2 cellular contexts compared by ENCODE assay signal in genomic region chr2:101357386-101357785, GRCh38.
TF ChIP-seq lines count a peak whose summit lies in the region.

No MANE protein-coding gene starts in this region.

TF ChIP-seq in IMR-90, 13 proteins besides CTCF, POLR2A, EP300 and RAD21:
- TF ChIP-seq MAFK (IDR thresholded peaks at IDR 0.05; ENCODE audit: low read depth, low read length): no peak
- TF ChIP-seq ELK1 (IDR thresholded peaks at IDR 0.05; ENCODE audit: borderline replicate concordance, low read depth, low read length): no peak
- TF ChIP-seq MAZ (IDR thresholded peaks at IDR 0.05; ENCODE audit: borderline replicate concordance, low read depth, low read length): no peak
- no peak for TF ChIP-seq RFX5 (IDR thresholded peaks at IDR 0.05; ENCODE audit: low read depth, low read length)
- TF ChIP-seq USF2 (IDR thresholded peaks at IDR 0.05; ENCODE audit: low read depth, low read length): no peak
- TF ChIP-seq CEBPB (IDR thresholded peaks at IDR 0.05; ENCODE audit: low read depth, low read length): no peak
- TF ChIP-seq RCOR1 (IDR thresholded peaks at IDR 0.05; ENCODE audit: insufficient replicate concordance, low read length): no peak
- no peak for TF ChIP-seq NFE2L2 (IDR thresholded peaks at IDR 0.05; ENCODE audit: low read depth, low read length)
- no peak for TF ChIP-seq CHD1 (IDR thresholded peaks at IDR 0.05; ENCODE audit: low read depth, low read length)
- no peak for TF ChIP-seq FOS (IDR thresholded peaks at IDR 0.05; ENCODE audit: low read depth, low read length)
- TF ChIP-seq BHLHE40 (IDR thresholded peaks at IDR 0.05; ENCODE audit: low read depth, low read length): no peak
- no peak for TF ChIP-seq SMC3 (IDR thresholded peaks at IDR 0.05; ENCODE audit: low read depth, low read length)
- TF ChIP-seq MXI1 (IDR thresholded peaks at IDR 0.05; ENCODE audit: borderline replicate concordance, low read depth, low read length): no peak

TF ChIP-seq in H1, 55 proteins besides CTCF, POLR2A, EP300 and RAD21:
- TF ChIP-seq GABPA (IDR thresholded peaks at IDR 0.05; ENCODE audit: borderline replicate concordance, insufficient read depth, low read length) (no peak), CEBPB (IDR thresholded peaks at IDR 0.05; ENCODE audit: low read depth, low read length) (no peak), BACH1 (IDR thresholded peaks at IDR 0.05; ENCODE audit: low read length) (no peak), TBP (IDR thresholded peaks at IDR 0.05; ENCODE audit: low read depth, low read length) (no peak), RNF2 (IDR thresholded peaks at IDR 0.05; ENCODE audit: borderline replicate concordance, low read depth, low read length, missing control alignments, poor library complexity, severe bottlenecking) (no peak), SIRT6 (IDR thresholded peaks at IDR 0.05; ENCODE audit: low read length) (no peak), CBX8 (IDR thresholded peaks at IDR 0.05; ENCODE audit: borderline replicate concordance, low read depth, low read length) (no peak), RXRA (IDR thresholded peaks at IDR 0.05; ENCODE audit: insufficient read depth, low read depth, low read length) (no peak), E2F6 (IDR thresholded peaks at IDR 0.05) (no peak), CBX5 (IDR thresholded peaks at IDR 0.05; ENCODE audit: low read depth, low read length) (no peak)
